Comparison of ENCODE assay signal across 18 cellular contexts in genomic region chr13:47708386-47708785, GRCh38.
DNase-seq lines count a peak whose midpoint lies in the region; TF ChIP-seq lines count a peak whose summit lies in the region.
"Had no signal": no experiment of that assay in that cellular context is flagged by ENCODE, and none has a peak within 500 bp of the region (broad histone marks: within the 10 kb centered on the region; RNA-seq: fewer than 3 reads in every experiment).

No MANE protein-coding gene starts in this region.

- H3K27ac ChIP-seq in fibroblast of lung (ENCODE audit: insufficient read depth, low read length): no peak overlapping the region
- no peak overlapping the region for H3K27ac ChIP-seq in stomach
- H3K27ac ChIP-seq in substantia nigra (ENCODE audit: low read depth, low read length, poor library complexity, severe bottlenecking): no peak overlapping the region
- H3K27ac ChIP-seq: ascending aorta, C4-2B, dorsolateral prefrontal cortex, right atrium auricular region, transverse colon had no signal

- no peak overlapping the region for H3K4me2 ChIP-seq in fibroblast of lung (ENCODE audit: extremely low read depth, insufficient read depth, low read length)

- WGBS in stomach, 5 donors: 32 to 44% (median 39%) methylated on average over 3 of the region's 3 CpGs

- no peaks in the 10 kb centered on the region for H3K79me2 ChIP-seq in fibroblast of lung (ENCODE audit: control insufficient read depth, insufficient read depth, low read length)

- no peak overlapping the region for H2AFZ ChIP-seq in fibroblast of lung (ENCODE audit: low read length)

- H3K4me3 ChIP-seq in fibroblast of lung (replicated peaks in 1 of 4; ENCODE audit: control extremely low read depth in 1 of 4, insufficient read depth in 1 of 4, low read depth in 3 of 4, low read length in 4 of 4) (no peak overlapping the region), stomach (no peak overlapping the region)
- H3K4me3 ChIP-seq: ascending aorta, dorsolateral prefrontal cortex, right atrium auricular region, transverse colon had no signal

- no peaks in the 10 kb centered on the region for H4K20me1 ChIP-seq in fibroblast of lung (ENCODE audit: control insufficient read depth, extremely low read depth, insufficient read depth, low read length)

- H3K9me3 ChIP-seq in fibroblast of lung (ENCODE audit: control insufficient read depth, insufficient read depth, low read depth, low read length) (no peaks in the 10 kb centered on the region), stomach (no peaks in the 10 kb centered on the region)
- H3K9me3 ChIP-seq: ascending aorta, right atrium auricular region, transverse colon had no signal

- no peak for TF ChIP-seq EP300 in stomach (IDR thresholded peaks at IDR 0.05)

- H3K36me3 ChIP-seq in fibroblast of lung (ENCODE audit: control insufficient read depth, insufficient read depth, low read length): no peaks in the 10 kb centered on the region
- H3K36me3 ChIP-seq in stomach: no peaks in the 10 kb centered on the region
- H3K36me3 ChIP-seq: ascending aorta, right atrium auricular region, transverse colon had no signal

- H3K9ac ChIP-seq in fibroblast of lung (ENCODE audit: insufficient read depth, low read length): no peak overlapping the region

- H3K4me1 ChIP-seq in fibroblast of lung (ENCODE audit: control insufficient read depth, extremely low read depth, insufficient read depth, low read length) (no peaks in the 10 kb centered on the region), stomach (no peaks in the 10 kb centered on the region)
- H3K4me1 ChIP-seq: ascending aorta, right atrium auricular region, transverse colon had no signal

- no peak for TF ChIP-seq POLR2A in stomach (IDR thresholded peaks at IDR 0.05)

- intact Hi-C loops in stomach (cut with DNase I; ENCODE audit: low total_unique reads): no loop called here

- H3K27me3 ChIP-seq in fibroblast of lung (ENCODE audit: control insufficient read depth, insufficient read depth, low read length): peaks cover 2% of the 10 kb centered on the region
- no peaks in the 10 kb centered on the region for H3K27me3 ChIP-seq in stomach
- H3K27me3 ChIP-seq: ascending aorta, right atrium auricular region, transverse colon had no signal

- no peak for TF ChIP-seq CTCF in fibroblast of lung (conservative IDR thresholded peaks at IDR 0.05 in 1 of 2, IDR thresholded peaks at IDR 0.05 in 1 of 2; ENCODE audit: low read depth in 1 of 2, low read length in 2 of 2)
- no peak for TF ChIP-seq CTCF in stomach (IDR thresholded peaks at IDR 0.05)

- DNase-seq in EH (ENCODE audit: low read depth) (peak; percentile 70), NCI-H460 (ENCODE audit: extremely low read depth, low read depth) (peak; percentile 25), fibroblast of lung (ENCODE audit: low read depth in 2 of 2) (peak; percentile 49 to 80), renal cortical epithelial cell (ENCODE audit: low read depth) (peak; percentile 7), stomach (no peak), substantia nigra (lab: John Stamatoyannopoulos, UW) (no peak), NCI-H2196 treated with DMSO at 0.1 percent for 48 hours (lab: John Stamatoyannopoulos, UW; ENCODE audit: unreplicated experiment) (no peak), HK-2 (ENCODE audit: unreplicated experiment) (no peak)
- DNase-seq: activated CD4-positive, CD25-positive, alpha-beta regulatory T cell; dorsolateral prefrontal cortex; NCI-H1694 treated with DMSO at 0.1 percent for 48 hours; NCI-H748 treated with DMSO at 0.1 percent for 48 hours; nephron progenitor cell; RPMI8226; transverse colon had no signal

Comparison
In these comparisons a context has a peak if more than half of its experiments do, and no peak if none do; other contexts are left out.
1. DNase-seq: peak in EH (single experiment), NCI-H460 (single experiment), fibroblast of lung (2 of 2) and renal cortical epithelial cell (single experiment); none in stomach (single experiment), substantia nigra (0 of 49), NCI-H2196 treated with DMSO at 0.1 percent for 48 hours (single experiment) and HK-2 (single experiment).